ENCODE assay signal across 15 cellular contexts in genomic region chr3:183341545-183342288, GRCh38.
A peak's percentile ranks its signal among the peaks of the same experiment; 100 is the strongest.
DNase-seq lines count a peak whose midpoint lies in the region; ATAC-seq and TF ChIP-seq lines count a peak whose summit lies in the region.
"Had no signal": no experiment of that assay in that cellular context is flagged by ENCODE, and none has a peak within 500 bp of the region (broad histone marks: within the 10 kb centered on the region; RNA-seq: fewer than 3 reads in every experiment).

No MANE protein-coding gene starts in this region.

- intact Hi-C loops in OCI-LY7 (cut with micrococcal nuclease; ENCODE audit: unreplicated experiment) = no loop called here

- DNase-seq in NCI-H345 (lab: John Stamatoyannopoulos, UW) (peak; percentile 26), NCI-H345 treated with DMSO at 0.1 percent for 48 hours (lab: John Stamatoyannopoulos, UW; ENCODE audit: unreplicated experiment) (no peak), Karpas-422 (no peak), OCI-LY7 (ENCODE audit: low spot score) (no peak), osteoblast (ENCODE audit: insufficient read length, low spot score, missing footprints) (no peak), middle frontal gyrus (ENCODE audit: extremely low spot score, low spot score) (no peak), germinal center (ENCODE audit: low spot score) (no peak)
- DNase-seq: CD8-positive, alpha-beta T cell; NCI-H146; NCI-H446 treated with DMSO at 0.1 percent for 48 hours; SHP77; SK-N-SH; T-helper 1 cell had no signal

- POLR2A ChIA-PET in OCI-LY7 (lab: Charles Lee) = interaction anchor here (0.7 kb wide), 1 partner anchor 1106 kb away, joined by 3 read pairs; no protein-coding TSS in a partner anchor

- no peaks in the 10 kb centered on the region for H3K9me3 ChIP-seq in Karpas-422 (ENCODE audit: low read length)
- H3K9me3 ChIP-seq in OCI-LY7 (ENCODE audit: low read length) = no peaks in the 10 kb centered on the region
- no peaks in the 10 kb centered on the region for H3K9me3 ChIP-seq in osteoblast (ENCODE audit: low read depth, low read length)
- H3K9me3 ChIP-seq: HAP-1 had no signal

- H3K9ac ChIP-seq in Karpas-422 (ENCODE audit: low read length) = no peak overlapping the region
- H3K9ac ChIP-seq: SK-N-SH had no signal

- no peak for ATAC-seq in HG02840 (IDR thresholded peaks at IDR 0.05; ENCODE audit: low FRiP score, unreplicated experiment)
- ATAC-seq: CD8-positive, alpha-beta T cell had no signal

- CTCF ChIA-PET in OCI-LY7 (lab: Charles Lee; ENCODE audit: unreplicated experiment) = no interaction called here

- H3K79me2 ChIP-seq in Karpas-422 (ENCODE audit: low read length) = no peaks in the 10 kb centered on the region
- H3K79me2 ChIP-seq in OCI-LY7 (ENCODE audit: insufficient read depth, low read depth, low read length) = no peaks in the 10 kb centered on the region
- H3K79me2 ChIP-seq in osteoblast (ENCODE audit: insufficient read depth, low read length) = no peaks in the 10 kb centered on the region

- H3K4me2 ChIP-seq in Karpas-422 (ENCODE audit: low read depth, low read length, poor library complexity, severe bottlenecking) = peak overlapping the region; percentile 46
- H3K4me2 ChIP-seq in OCI-LY7 (ENCODE audit: low read length) = no peak overlapping the region
- H3K4me2 ChIP-seq in osteoblast (ENCODE audit: insufficient read depth, low read length) = no peak overlapping the region
- H3K4me2 ChIP-seq: SK-N-SH had no signal

- no TSS peak for BruUV-seq in OCI-LY7 (replicated peaks; lab: Mats Ljungman, UMichigan)

- H3K27ac ChIP-seq in Karpas-422 (ENCODE audit: low read length) (no peak overlapping the region), OCI-LY7 (ENCODE audit: low read depth, low read length, poor library complexity, severe bottlenecking) (no peak overlapping the region), osteoblast (ENCODE audit: low read depth, low read length) (no peak overlapping the region)

- H3K4me3 ChIP-seq in Karpas-422 (ENCODE audit: low read length) (no peak overlapping the region), OCI-LY7 (ENCODE audit: low read depth, low read length, poor library complexity, severe bottlenecking) (no peak overlapping the region), osteoblast (ENCODE audit: insufficient read depth, low read length) (no peak overlapping the region)
- H3K4me3 ChIP-seq: HAP-1 had no signal

- H3K36me3 ChIP-seq in Karpas-422 (ENCODE audit: insufficient read depth, low read length) = no peaks in the 10 kb centered on the region
- no peaks in the 10 kb centered on the region for H3K36me3 ChIP-seq in OCI-LY7 (ENCODE audit: insufficient read depth, low read length)
- no peaks in the 10 kb centered on the region for H3K36me3 ChIP-seq in osteoblast (ENCODE audit: insufficient read depth, low read length)
- H3K36me3 ChIP-seq: HAP-1 had no signal

- H3K9me2 ChIP-seq in Karpas-422 (replicated peaks; ENCODE audit: insufficient read depth, low read length) (no peaks in the 10 kb centered on the region), OCI-LY7 (ENCODE audit: insufficient read depth, low read length) (no peaks in the 10 kb centered on the region)
- H3K9me2 ChIP-seq: SK-N-SH had no signal

- H4K20me1 ChIP-seq in Karpas-422 (ENCODE audit: insufficient read depth, low read depth, low read length) (no peaks in the 10 kb centered on the region), OCI-LY7 (ENCODE audit: insufficient read depth, low read length) (no peaks in the 10 kb centered on the region), osteoblast (ENCODE audit: insufficient read depth, low read length) (no peaks in the 10 kb centered on the region)

- H3K4me1 ChIP-seq in Karpas-422 (ENCODE audit: low read length) (peaks cover 20% of the 10 kb centered on the region), OCI-LY7 (ENCODE audit: insufficient read depth, low read length, poor library complexity, severe bottlenecking) (no peaks in the 10 kb centered on the region), osteoblast (ENCODE audit: insufficient read depth, low read length) (no peaks in the 10 kb centered on the region)
- H3K4me1 ChIP-seq: HAP-1 had no signal

- TF ChIP-seq CTCF in OCI-LY7 (conservative IDR thresholded peaks at IDR 0.05; ENCODE audit: low read length) = 0 out of 2 replicates have a peak, but pooled peaks have one; percentile 2
- no peak for TF ChIP-seq CTCF in osteoblast (IDR thresholded peaks at IDR 0.05; ENCODE audit: extremely low read depth, low read depth, low read length)

- no peak overlapping the region for H2AFZ ChIP-seq in Karpas-422 (ENCODE audit: low read length)
- H2AFZ ChIP-seq in OCI-LY7 (ENCODE audit: low read length) = no peak overlapping the region
- peak overlapping the region; percentile 41 for H2AFZ ChIP-seq in osteoblast (ENCODE audit: low read length)

- no peaks in the 10 kb centered on the region for H3K27me3 ChIP-seq in Karpas-422 (ENCODE audit: low read length)
- H3K27me3 ChIP-seq in osteoblast (ENCODE audit: insufficient read depth, low read length) = no peaks in the 10 kb centered on the region
